Comparison of ENCODE assay signal across 9 cellular contexts in genomic region chr4:27318740-27319139, GRCh38.
DNase-seq lines count a peak whose midpoint lies in the region; ATAC-seq and TF ChIP-seq lines count a peak whose summit lies in the region.
"Had no signal": no experiment of that assay in that cellular context is flagged by ENCODE, and none has a peak within 500 bp of the region (broad histone marks: within the 10 kb centered on the region; RNA-seq: fewer than 3 reads in every experiment).

No MANE protein-coding gene starts in this region.

- no peak overlapping the region for H2BK5ac ChIP-seq in mesenchymal stem cell (ENCODE audit: low read depth, low read length, poor library complexity, severe bottlenecking)

- H3K9me3 ChIP-seq in left ventricle myocardium inferior (replicated peaks) = no peaks in the 10 kb centered on the region
- H3K9me3 ChIP-seq in MG63 = no peaks in the 10 kb centered on the region
- H3K9me3 ChIP-seq in mesenchymal stem cell (ENCODE audit: control insufficient read depth, low read length) = no peaks in the 10 kb centered on the region

- H3K27ac ChIP-seq in left ventricle myocardium inferior (replicated peaks) (no peak overlapping the region), mesenchymal stem cell (ENCODE audit: low read length, poor library complexity, severe bottlenecking) (no peak overlapping the region)
- H3K27ac ChIP-seq: parathyroid adenoma had no signal

- no peak overlapping the region for H3K4me2 ChIP-seq in mesenchymal stem cell (ENCODE audit: low read length, poor library complexity, severe bottlenecking)

- H2BK15ac ChIP-seq in mesenchymal stem cell (ENCODE audit: low read depth, poor library complexity, severe bottlenecking) = no peak overlapping the region

- TF ChIP-seq CTCF in left ventricle myocardium inferior (IDR thresholded peaks at IDR 0.05; ENCODE audit: borderline replicate concordance) = peak; percentile 44
- peak; percentile 66 for TF ChIP-seq CTCF in astrocyte of the spinal cord (IDR thresholded peaks at IDR 0.05; ENCODE audit: low read depth, low read length)

- no peak overlapping the region for H3K18ac ChIP-seq in mesenchymal stem cell (ENCODE audit: low read depth in 1 of 2, low read length in 2 of 2)

- 29% methylated on average over 5 of the region's 6 CpGs for WGBS in mesenchymal stem cell

- ATAC-seq in Right ventricle myocardium superior (ENCODE audit: poor library complexity) (no peak), GM19324 (IDR thresholded peaks at IDR 0.05; ENCODE audit: low FRiP score, unreplicated experiment) (no peak)

- H3K36me3 ChIP-seq in left ventricle myocardium inferior = no peaks in the 10 kb centered on the region
- H3K36me3 ChIP-seq in MG63 = no peaks in the 10 kb centered on the region
- H3K36me3 ChIP-seq in mesenchymal stem cell (ENCODE audit: control insufficient read depth in 1 of 2, insufficient read depth in 2 of 2, low read depth in 1 of 2, low read length in 2 of 2) = no peaks in the 10 kb centered on the region

- no peak overlapping the region for H2AFZ ChIP-seq in mesenchymal stem cell (ENCODE audit: low read depth, low read length)
- H2AFZ ChIP-seq: parathyroid adenoma had no signal

- H3K27me3 ChIP-seq in left ventricle myocardium inferior (ENCODE audit: low read depth) = no peaks in the 10 kb centered on the region
- no peaks in the 10 kb centered on the region for H3K27me3 ChIP-seq in MG63
- no peaks in the 10 kb centered on the region for H3K27me3 ChIP-seq in mesenchymal stem cell (ENCODE audit: control insufficient read depth in 1 of 2, insufficient read depth in 1 of 2, low read length in 2 of 2)

- peak overlapping the region; percentile 7 for H3K9ac ChIP-seq in mesenchymal stem cell (ENCODE audit: low read length)
- H3K9ac ChIP-seq: parathyroid adenoma had no signal

- H3K79me1 ChIP-seq in mesenchymal stem cell (replicated peaks; ENCODE audit: low read length, poor library complexity, severe bottlenecking) = no peaks in the 10 kb centered on the region

- H2BK120ac ChIP-seq in mesenchymal stem cell (ENCODE audit: low read depth, low read length) = no peak overlapping the region

- no peak overlapping the region for H3K14ac ChIP-seq in mesenchymal stem cell (ENCODE audit: low read length in 2 of 2)

- intact Hi-C loops in left ventricle myocardium inferior (cut with micrococcal nuclease) = no loop called here
- intact Hi-C loops in Right ventricle myocardium superior (cut with DNase I) = no loop called here
- intact Hi-C loops in posterior vena cava (cut with DNase I) = no loop called here

- no peak overlapping the region for H4K8ac ChIP-seq in mesenchymal stem cell (ENCODE audit: low read length)

- no peak overlapping the region for H3K4me3 ChIP-seq in left ventricle myocardium inferior
- no peak overlapping the region for H3K4me3 ChIP-seq in MG63
- H3K4me3 ChIP-seq in astrocyte of the spinal cord (ENCODE audit: low read depth, low read length) = no peak overlapping the region
- no peak overlapping the region for H3K4me3 ChIP-seq in mesenchymal stem cell (ENCODE audit: insufficient read depth in 1 of 2, low read depth in 1 of 2, low read length in 2 of 2)

- H2AK5ac ChIP-seq in mesenchymal stem cell (ENCODE audit: low read length, severe bottlenecking) = no peak overlapping the region

- DNase-seq in left ventricle myocardium inferior (no peak), Right ventricle myocardium superior (no peak), MG63 (peak; percentile 8), astrocyte of the spinal cord (ENCODE audit: low read depth, low spot score) (peak; percentile 30), mesenchymal stem cell (peak; percentile 35), posterior vena cava (ENCODE audit: low spot score) (no peak), NCI-H2029 (lab: John Stamatoyannopoulos, UW) (no peak)

- H3K4me1 ChIP-seq in left ventricle myocardium inferior (no peaks in the 10 kb centered on the region), mesenchymal stem cell (ENCODE audit: control insufficient read depth, insufficient read depth, low read depth, low read length) (no peaks in the 10 kb centered on the region)
- H3K4me1 ChIP-seq: parathyroid adenoma had no signal

- in situ Hi-C loops in astrocyte of the spinal cord (cut with HindIII; ENCODE audit: low sequenced_read_pairs) = no loop called here

- no peak overlapping the region for H2BK12ac ChIP-seq in mesenchymal stem cell (ENCODE audit: low read length in 2 of 2)

- H4K91ac ChIP-seq in mesenchymal stem cell (ENCODE audit: low read length) = no peak overlapping the region

- no peak overlapping the region for H3K4ac ChIP-seq in mesenchymal stem cell (ENCODE audit: low read depth in 1 of 2, low read length in 2 of 2)

- H3K23ac ChIP-seq in mesenchymal stem cell (ENCODE audit: low read length in 2 of 2) = no peak overlapping the region

Comparison
In these comparisons a context has a peak if more than half of its experiments do, and no peak if none do; other contexts are left out.
1. DNase-seq: peak in MG63 (single experiment), astrocyte of the spinal cord (single experiment) and mesenchymal stem cell (single experiment); none in left ventricle myocardium inferior (single experiment), Right ventricle myocardium superior (single experiment), posterior vena cava (single experiment) and NCI-H2029 (single experiment).